1 cellular context compared by ENCODE assay signal in the genomic region with DNA sequence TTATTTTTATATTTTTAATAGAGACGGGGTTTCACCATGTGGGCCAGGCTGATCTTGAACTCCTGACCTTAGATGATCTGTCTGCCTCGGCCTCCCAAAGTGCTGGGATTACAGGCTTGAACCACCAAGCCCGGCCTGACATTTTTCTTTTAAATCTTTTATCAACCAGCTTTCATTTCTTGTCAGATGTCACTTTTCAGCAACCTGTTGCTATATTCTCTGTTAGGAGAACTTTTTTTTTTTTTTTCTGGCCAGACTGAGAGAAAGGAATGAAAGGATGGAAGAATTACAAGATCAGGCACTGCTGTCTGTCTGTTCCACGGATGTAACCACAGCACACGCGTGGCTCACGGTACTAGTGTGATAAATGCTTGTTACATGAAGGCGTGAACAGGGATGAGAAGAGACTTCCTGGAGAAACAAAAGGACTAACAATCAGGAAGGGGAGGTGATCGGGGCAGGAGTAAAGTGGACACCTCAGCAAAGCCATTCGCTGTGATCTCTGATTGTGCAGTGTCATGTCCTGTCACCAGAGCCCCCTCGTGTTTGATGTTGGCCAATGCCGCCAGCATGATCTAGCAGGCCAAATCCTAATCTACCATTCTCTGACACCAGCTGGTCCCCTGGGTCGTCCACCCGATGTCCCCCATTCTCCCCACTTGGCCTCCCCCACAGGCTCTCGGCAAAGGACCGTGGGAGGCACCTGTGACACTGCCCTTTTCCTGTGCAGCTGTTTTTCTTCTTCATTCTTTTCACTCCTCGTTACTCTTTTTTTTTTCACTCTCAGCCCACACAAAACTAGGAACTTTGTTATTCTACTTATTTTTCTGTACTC.
TF ChIP-seq lines count a peak whose summit lies in the region.

No MANE protein-coding gene starts in this region.

TF ChIP-seq in K562, 482 proteins besides CTCF, POLR2A, EP300 and RAD21 (continued from another document and continues in another):
- TF ChIP-seq, protein P1, sequence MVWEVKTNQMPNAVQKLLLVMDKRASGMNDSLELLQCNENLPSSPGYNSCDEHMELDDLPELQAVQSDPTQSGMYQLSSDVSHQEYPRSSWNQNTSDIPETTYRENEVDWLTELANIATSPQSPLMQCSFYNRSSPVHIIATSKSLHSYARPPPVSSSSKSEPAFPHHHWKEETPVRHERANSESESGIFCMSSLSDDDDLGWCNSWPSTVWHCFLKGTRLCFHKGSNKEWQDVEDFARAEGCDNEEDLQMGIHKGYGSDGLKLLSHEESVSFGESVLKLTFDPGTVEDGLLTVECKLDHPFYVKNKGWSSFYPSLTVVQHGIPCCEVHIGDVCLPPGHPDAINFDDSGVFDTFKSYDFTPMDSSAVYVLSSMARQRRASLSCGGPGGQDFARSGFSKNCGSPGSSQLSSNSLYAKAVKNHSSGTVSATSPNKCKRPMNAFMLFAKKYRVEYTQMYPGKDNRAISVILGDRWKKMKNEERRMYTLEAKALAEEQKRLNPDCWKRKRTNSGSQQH (CRISPR knock-in tag; IDR thresholded peaks at IDR 0.05): peak; percentile 25
- TF ChIP-seq PHF8 (IDR thresholded peaks at IDR 0.05; ENCODE audit: borderline replicate concordance, low read length) (peak; percentile 40; the same call in 1 of the 2 replicates), FOS (IDR thresholded peaks at IDR 0.05; ENCODE audit: extremely low read depth, insufficient read length) (no peak), TBP (optimal IDR thresholded peaks at IDR 0.05; ENCODE audit: low read depth, low read length) (peak; percentile 71), ERF (CRISPR knock-in tag; IDR thresholded peaks at IDR 0.05) (peak; percentile 85; the same call in 1 of the 2 replicates), ZNF668 (CRISPR knock-in tag; IDR thresholded peaks at IDR 0.05) (peak; percentile 60; the same call in 1 of the 2 replicates), SREBF1 (IDR thresholded peaks at IDR 0.05; ENCODE audit: borderline replicate concordance, low read depth, low read length) (peak; percentile 95), NFXL1 (CRISPR knock-in tag; IDR thresholded peaks at IDR 0.05) (peak; percentile 33; the same call in 1 of the 2 replicates), ELF2 (CRISPR knock-in tag; IDR thresholded peaks at IDR 0.05) (no peak; the same call in 1 of the 2 replicates), CHD2 (IDR thresholded peaks at IDR 0.05; ENCODE audit: low read depth, low read length) (peak; percentile 16; the same call in 1 of the 2 replicates), ZSCAN29 (IDR thresholded peaks at IDR 0.05) (no peak), PHF21A (IDR thresholded peaks at IDR 0.05; ENCODE audit: borderline replicate concordance, low read depth) (no peak), ZNF384 (IDR thresholded peaks at IDR 0.05; ENCODE audit: low read depth, low read length) (peak; percentile 84), TCF7L2 (IDR thresholded peaks at IDR 0.05; ENCODE audit: low read depth, low read length) (peak; percentile 67), NCOA6 (IDR thresholded peaks at IDR 0.05) (no peak), HEY1 (CRISPR knock-in tag; IDR thresholded peaks at IDR 0.05; ENCODE audit: borderline replicate concordance) (peak; percentile 4; the same call in 1 of the 2 replicates), KDM2B (CRISPR knock-in tag; IDR thresholded peaks at IDR 0.05) (peak; percentile 38; the same call in 1 of the 2 replicates), IRF2 (CRISPR knock-in tag; IDR thresholded peaks at IDR 0.05) (no peak), SMARCB1 (IDR thresholded peaks at IDR 0.05; ENCODE audit: insufficient read length, low read depth) (peak; percentile 57), PHB (CRISPR knock-in tag; IDR thresholded peaks at IDR 0.05) (no peak), STAT6 (CRISPR knock-in tag; IDR thresholded peaks at IDR 0.05) (no peak), TSC22D4 (tag; IDR thresholded peaks at IDR 0.05) (no peak), NEUROD1 (IDR thresholded peaks at IDR 0.05; ENCODE audit: borderline replicate concordance, low read depth, low read length, partially characterized antibody) (peak; percentile 93), SMAD4 (CRISPR knock-in tag; conservative IDR thresholded peaks at IDR 0.05) (peak; percentile 96), PML (IDR thresholded peaks at IDR 0.05; ENCODE audit: low read length) (peak; percentile 77), IRF9 (tag; IDR thresholded peaks at IDR 0.05) (peak; percentile 35; the same call in 1 of the 2 replicates), CBFB (CRISPR knock-in tag; IDR thresholded peaks at IDR 0.05) (no peak), TGIF2 (CRISPR knock-in tag; IDR thresholded peaks at IDR 0.05) (no peak), HDAC8 (tag; IDR thresholded peaks at IDR 0.05) (peak; percentile 80), MYBL2 (IDR thresholded peaks at IDR 0.05; ENCODE audit: low read depth) (no peak), MYBL2 (CRISPR knock-in tag; IDR thresholded peaks at IDR 0.05; ENCODE audit: borderline replicate concordance) (no peak), ZFP36 (IDR thresholded peaks at IDR 0.05; ENCODE audit: low read depth, low read length, partially characterized antibody) (peak; percentile 52), STAT5A (IDR thresholded peaks at IDR 0.05; ENCODE audit: borderline replicate concordance, low read length) (peak; percentile 76; the same call in 1 of the 2 replicates), XRCC4 (IDR thresholded peaks at IDR 0.05; ENCODE audit: extremely low read depth, insufficient read depth, insufficient read length) (no peak), HMG20A (CRISPR knock-in tag; conservative IDR thresholded peaks at IDR 0.05) (0 out of 2 replicates have a peak, but pooled peaks have one; percentile 25), CEBPG (CRISPR knock-in tag; IDR thresholded peaks at IDR 0.05) (no peak), CEBPG (tag; conservative IDR thresholded peaks at IDR 0.05 in 1 of 2, IDR thresholded peaks at IDR 0.05 in 1 of 2) (peak in 1 of 2 experiments; percentile 67; a peak in 1 of 4 replicates), ZBTB34 (CRISPR knock-in tag; IDR thresholded peaks at IDR 0.05) (0 out of 2 replicates have a peak, but pooled peaks have one; percentile 24), PHTF2 (CRISPR knock-in tag; IDR thresholded peaks at IDR 0.05) (0 out of 2 replicates have a peak, but pooled peaks have one; percentile 16), SMAD3 (CRISPR knock-in tag; conservative IDR thresholded peaks at IDR 0.05) (peak; percentile 75), CBX3 (IDR thresholded peaks at IDR 0.05; ENCODE audit: borderline replicate concordance in 1 of 2, low read length in 2 of 2) (peak in 1 of 2 experiments; percentile 80; a peak in 1 of 3 replicates), TCFL5 (CRISPR knock-in tag; conservative IDR thresholded peaks at IDR 0.05) (0 out of 2 replicates have a peak, but pooled peaks have one; percentile 6), CAMTA2 (CRISPR knock-in tag; conservative IDR thresholded peaks at IDR 0.05) (peak; percentile 59; the same call in 1 of the 2 replicates), TCF15 (CRISPR knock-in tag; IDR thresholded peaks at IDR 0.05) (peak; percentile 77; the same call in 1 of the 2 replicates), NUFIP1 (IDR thresholded peaks at IDR 0.05; ENCODE audit: partially characterized antibody) (no peak), BRD4 (IDR thresholded peaks at IDR 0.05) (peak; percentile 96)
- TF ChIP-seq, protein P2, sequence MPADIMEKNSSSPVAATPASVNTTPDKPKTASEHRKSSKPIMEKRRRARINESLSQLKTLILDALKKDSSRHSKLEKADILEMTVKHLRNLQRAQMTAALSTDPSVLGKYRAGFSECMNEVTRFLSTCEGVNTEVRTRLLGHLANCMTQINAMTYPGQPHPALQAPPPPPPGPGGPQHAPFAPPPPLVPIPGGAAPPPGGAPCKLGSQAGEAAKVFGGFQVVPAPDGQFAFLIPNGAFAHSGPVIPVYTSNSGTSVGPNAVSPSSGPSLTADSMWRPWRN (IDR thresholded peaks at IDR 0.05; ENCODE audit: low read depth): no peak
- TF ChIP-seq, protein P3, sequence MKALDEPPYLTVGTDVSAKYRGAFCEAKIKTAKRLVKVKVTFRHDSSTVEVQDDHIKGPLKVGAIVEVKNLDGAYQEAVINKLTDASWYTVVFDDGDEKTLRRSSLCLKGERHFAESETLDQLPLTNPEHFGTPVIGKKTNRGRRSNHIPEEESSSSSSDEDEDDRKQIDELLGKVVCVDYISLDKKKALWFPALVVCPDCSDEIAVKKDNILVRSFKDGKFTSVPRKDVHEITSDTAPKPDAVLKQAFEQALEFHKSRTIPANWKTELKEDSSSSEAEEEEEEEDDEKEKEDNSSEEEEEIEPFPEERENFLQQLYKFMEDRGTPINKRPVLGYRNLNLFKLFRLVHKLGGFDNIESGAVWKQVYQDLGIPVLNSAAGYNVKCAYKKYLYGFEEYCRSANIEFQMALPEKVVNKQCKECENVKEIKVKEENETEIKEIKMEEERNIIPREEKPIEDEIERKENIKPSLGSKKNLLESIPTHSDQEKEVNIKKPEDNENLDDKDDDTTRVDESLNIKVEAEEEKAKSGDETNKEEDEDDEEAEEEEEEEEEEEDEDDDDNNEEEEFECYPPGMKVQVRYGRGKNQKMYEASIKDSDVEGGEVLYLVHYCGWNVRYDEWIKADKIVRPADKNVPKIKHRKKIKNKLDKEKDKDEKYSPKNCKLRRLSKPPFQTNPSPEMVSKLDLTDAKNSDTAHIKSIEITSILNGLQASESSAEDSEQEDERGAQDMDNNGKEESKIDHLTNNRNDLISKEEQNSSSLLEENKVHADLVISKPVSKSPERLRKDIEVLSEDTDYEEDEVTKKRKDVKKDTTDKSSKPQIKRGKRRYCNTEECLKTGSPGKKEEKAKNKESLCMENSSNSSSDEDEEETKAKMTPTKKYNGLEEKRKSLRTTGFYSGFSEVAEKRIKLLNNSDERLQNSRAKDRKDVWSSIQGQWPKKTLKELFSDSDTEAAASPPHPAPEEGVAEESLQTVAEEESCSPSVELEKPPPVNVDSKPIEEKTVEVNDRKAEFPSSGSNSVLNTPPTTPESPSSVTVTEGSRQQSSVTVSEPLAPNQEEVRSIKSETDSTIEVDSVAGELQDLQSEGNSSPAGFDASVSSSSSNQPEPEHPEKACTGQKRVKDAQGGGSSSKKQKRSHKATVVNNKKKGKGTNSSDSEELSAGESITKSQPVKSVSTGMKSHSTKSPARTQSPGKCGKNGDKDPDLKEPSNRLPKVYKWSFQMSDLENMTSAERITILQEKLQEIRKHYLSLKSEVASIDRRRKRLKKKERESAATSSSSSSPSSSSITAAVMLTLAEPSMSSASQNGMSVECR (CRISPR knock-in tag; IDR thresholded peaks at IDR 0.05): peak; percentile 58
- TF ChIP-seq, protein P4, sequence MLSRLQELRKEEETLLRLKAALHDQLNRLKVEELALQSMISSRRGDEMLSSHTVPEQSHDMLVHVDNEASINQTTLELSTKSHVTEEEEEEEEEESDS (CRISPR knock-in tag; IDR thresholded peaks at IDR 0.05): no peak
- TF ChIP-seq, protein P5, sequence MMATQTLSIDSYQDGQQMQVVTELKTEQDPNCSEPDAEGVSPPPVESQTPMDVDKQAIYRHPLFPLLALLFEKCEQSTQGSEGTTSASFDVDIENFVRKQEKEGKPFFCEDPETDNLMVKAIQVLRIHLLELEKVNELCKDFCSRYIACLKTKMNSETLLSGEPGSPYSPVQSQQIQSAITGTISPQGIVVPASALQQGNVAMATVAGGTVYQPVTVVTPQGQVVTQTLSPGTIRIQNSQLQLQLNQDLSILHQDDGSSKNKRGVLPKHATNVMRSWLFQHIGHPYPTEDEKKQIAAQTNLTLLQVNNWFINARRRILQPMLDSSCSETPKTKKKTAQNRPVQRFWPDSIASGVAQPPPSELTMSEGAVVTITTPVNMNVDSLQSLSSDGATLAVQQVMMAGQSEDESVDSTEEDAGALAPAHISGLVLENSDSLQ (IDR thresholded peaks at IDR 0.05): no peak
